26 cellular contexts compared by ENCODE assay signal in genomic region chr16:74469946-74470478, GRCh38. TPM values are rescaled to one million over a fixed set of nuclear protein-coding genes. Genes with fewer than 3 reads are reported as not detected.
"Had no signal": no experiment of that assay in that cellular context is flagged by ENCODE, and none has a peak within 500 bp of the region (broad histone marks: within the 10 kb centered on the region; RNA-seq: fewer than 3 reads in every experiment).

No MANE protein-coding gene starts in this region.

- H3K4me1 ChIP-seq: breast epithelium, colonic mucosa, gastrocnemius medialis, prostate gland, upper lobe of left lung had no signal

- H3K4me1 Mint-ChIP-seq: natural killer cell had no signal

- H3K9me3 ChIP-seq: breast epithelium, colonic mucosa, esophagus squamous epithelium, gastrocnemius medialis, heart left ventricle, ovary, prostate gland, spleen, thoracic aorta, upper lobe of left lung had no signal

- H3K27me3 ChIP-seq: breast epithelium, colonic mucosa, dorsolateral prefrontal cortex, esophagus squamous epithelium, gastrocnemius medialis, heart left ventricle, ovary, spleen, upper lobe of left lung had no signal

- H3K4me3 Mint-ChIP-seq: activated CD4-positive, alpha-beta T cell treated with anti-CD3 and anti-CD28 coated beads, Interleukin-2, amount 10 ng/mL, durations not matched to agents 7 days and 5 days; activated naive CD8-positive, alpha-beta T cell treated with anti-CD3 and anti-CD28 coated beads, Interleukin-2, amount 10 ng/mL, durations not matched to agents 7 days and 5 days; central memory CD8-positive, alpha-beta T cell; natural killer cell had no signal

- H3K4me3 ChIP-seq: breast epithelium, colonic mucosa, dorsolateral prefrontal cortex, esophagus squamous epithelium, gastrocnemius medialis, heart left ventricle, ovary, prostate gland, spleen, thoracic aorta, upper lobe of left lung had no signal

- DNase-seq: activated CD4-positive, alpha-beta T cell treated with anti-CD3 and anti-CD28 coated beads, Interleukin-2, amount 10 ng/mL, durations not matched to agents 7 days and 5 days; activated CD4-positive, CD25-positive, alpha-beta regulatory T cell treated with anti-CD3 and anti-CD28 coated beads, Interleukin-2, amount 50 U/mL, for 72 hours; activated naive CD4-positive, alpha-beta T cell treated with Interleukin-2 at 50 U/mL for 16 hours; activated naive CD8-positive, alpha-beta T cell treated with anti-CD3 and anti-CD28 coated beads, Interleukin-2, amount 10 ng/mL, durations not matched to agents 7 days and 5 days; activated T-cell treated with anti-CD3 and anti-CD28 coated beads, Interleukin-2, amount 50 U/mL, for 1 hour; amniotic stem cell; colonic mucosa; dorsolateral prefrontal cortex; esophagus squamous epithelium; gastrocnemius medialis; heart left ventricle; left ventricle myocardium superior; mammary epithelial cell; midbrain; natural killer cell; ovary; spleen; stimulated activated CD4-positive, alpha-beta T cell treated with anti-CD3 and anti-CD28 coated beads, Interleukin-4, amount 100 ng/mL, for 1 hour; stimulated activated naive CD4-positive, alpha-beta T cell treated with Interleukin-2 at 50 U/mL for 16 hours; T-helper 2 cell; upper lobe of left lung had no signal

- H3K27ac ChIP-seq: breast epithelium, colonic mucosa, dorsolateral prefrontal cortex, esophagus squamous epithelium, gastrocnemius medialis, heart left ventricle, ovary, prostate gland, spleen, thoracic aorta, upper lobe of left lung had no signal

- H3K27ac Mint-ChIP-seq: activated CD4-positive, alpha-beta T cell treated with anti-CD3 and anti-CD28 coated beads, Interleukin-2, amount 10 ng/mL, durations not matched to agents 7 days and 5 days; activated naive CD8-positive, alpha-beta T cell treated with anti-CD3 and anti-CD28 coated beads, Interleukin-2, amount 10 ng/mL, durations not matched to agents 7 days and 5 days; activated T-helper 2 cell treated with anti-CD3 and anti-CD28 coated beads, Interferon-gamma antibody, Interleukin-2, Interleukin-4, amounts not matched to agents 10 μg/mL and 5 μg/mL and 100 μg/mL, durations not matched to agents 14 hours and 24 hours and 36 hours; natural killer cell had no signal

- ATAC-seq: gastrocnemius medialis, heart left ventricle, left ventricle myocardium superior, natural killer cell had no signal

- H3K27me3 Mint-ChIP-seq: activated CD4-positive, alpha-beta T cell treated with anti-CD3 and anti-CD28 coated beads, Interleukin-2, amount 10 ng/mL, durations not matched to agents 7 days and 5 days; activated naive CD8-positive, alpha-beta T cell treated with anti-CD3 and anti-CD28 coated beads, Interleukin-2, amount 10 ng/mL, durations not matched to agents 7 days and 5 days; central memory CD8-positive, alpha-beta T cell had no signal

- H3K9me3 Mint-ChIP-seq: activated CD4-positive, alpha-beta T cell treated with anti-CD3 and anti-CD28 coated beads, Interleukin-2, amount 10 ng/mL, durations not matched to agents 7 days and 5 days; activated naive CD8-positive, alpha-beta T cell treated with anti-CD3 and anti-CD28 coated beads, Interleukin-2, amount 10 ng/mL, durations not matched to agents 7 days and 5 days; activated T-helper 2 cell treated with anti-CD3 and anti-CD28 coated beads, Interferon-gamma antibody, Interleukin-2, Interleukin-4, amounts not matched to agents 10 μg/mL and 5 μg/mL and 100 μg/mL, durations not matched to agents 14 hours and 24 hours and 36 hours; central memory CD8-positive, alpha-beta T cell; natural killer cell had no signal

RNA-seq across cellular contexts. Expression of gene CLEC18B, which starts 48.7 kb away (rescaled TPM):
- total RNA-seq: left ventricle myocardium superior had no signal
